Comparison of ENCODE assay signal across 1 cellular context in the genomic region with DNA sequence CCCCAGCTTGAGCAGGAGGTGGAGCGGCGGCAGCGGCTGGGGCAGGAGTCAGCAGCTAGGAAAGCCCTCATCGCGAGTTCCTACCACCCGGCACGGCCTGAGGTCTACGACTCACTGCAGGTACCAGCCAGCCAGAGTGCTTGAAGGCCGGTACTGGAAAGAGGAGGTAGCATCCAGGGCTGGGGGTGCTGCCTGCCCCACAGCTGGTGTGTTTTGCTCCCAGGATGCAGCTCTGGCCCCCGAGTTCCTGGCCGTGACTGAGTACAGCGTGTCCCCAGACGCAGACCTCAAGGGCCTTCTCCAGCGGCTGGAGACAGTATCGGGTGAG.
TF ChIP-seq lines count a peak whose summit lies in the region.

No MANE protein-coding gene starts in this region.

TF ChIP-seq in GM23338, 12 proteins besides CTCF, POLR2A, EP300 and RAD21 (continued from another document):
- TF ChIP-seq, protein P1, sequence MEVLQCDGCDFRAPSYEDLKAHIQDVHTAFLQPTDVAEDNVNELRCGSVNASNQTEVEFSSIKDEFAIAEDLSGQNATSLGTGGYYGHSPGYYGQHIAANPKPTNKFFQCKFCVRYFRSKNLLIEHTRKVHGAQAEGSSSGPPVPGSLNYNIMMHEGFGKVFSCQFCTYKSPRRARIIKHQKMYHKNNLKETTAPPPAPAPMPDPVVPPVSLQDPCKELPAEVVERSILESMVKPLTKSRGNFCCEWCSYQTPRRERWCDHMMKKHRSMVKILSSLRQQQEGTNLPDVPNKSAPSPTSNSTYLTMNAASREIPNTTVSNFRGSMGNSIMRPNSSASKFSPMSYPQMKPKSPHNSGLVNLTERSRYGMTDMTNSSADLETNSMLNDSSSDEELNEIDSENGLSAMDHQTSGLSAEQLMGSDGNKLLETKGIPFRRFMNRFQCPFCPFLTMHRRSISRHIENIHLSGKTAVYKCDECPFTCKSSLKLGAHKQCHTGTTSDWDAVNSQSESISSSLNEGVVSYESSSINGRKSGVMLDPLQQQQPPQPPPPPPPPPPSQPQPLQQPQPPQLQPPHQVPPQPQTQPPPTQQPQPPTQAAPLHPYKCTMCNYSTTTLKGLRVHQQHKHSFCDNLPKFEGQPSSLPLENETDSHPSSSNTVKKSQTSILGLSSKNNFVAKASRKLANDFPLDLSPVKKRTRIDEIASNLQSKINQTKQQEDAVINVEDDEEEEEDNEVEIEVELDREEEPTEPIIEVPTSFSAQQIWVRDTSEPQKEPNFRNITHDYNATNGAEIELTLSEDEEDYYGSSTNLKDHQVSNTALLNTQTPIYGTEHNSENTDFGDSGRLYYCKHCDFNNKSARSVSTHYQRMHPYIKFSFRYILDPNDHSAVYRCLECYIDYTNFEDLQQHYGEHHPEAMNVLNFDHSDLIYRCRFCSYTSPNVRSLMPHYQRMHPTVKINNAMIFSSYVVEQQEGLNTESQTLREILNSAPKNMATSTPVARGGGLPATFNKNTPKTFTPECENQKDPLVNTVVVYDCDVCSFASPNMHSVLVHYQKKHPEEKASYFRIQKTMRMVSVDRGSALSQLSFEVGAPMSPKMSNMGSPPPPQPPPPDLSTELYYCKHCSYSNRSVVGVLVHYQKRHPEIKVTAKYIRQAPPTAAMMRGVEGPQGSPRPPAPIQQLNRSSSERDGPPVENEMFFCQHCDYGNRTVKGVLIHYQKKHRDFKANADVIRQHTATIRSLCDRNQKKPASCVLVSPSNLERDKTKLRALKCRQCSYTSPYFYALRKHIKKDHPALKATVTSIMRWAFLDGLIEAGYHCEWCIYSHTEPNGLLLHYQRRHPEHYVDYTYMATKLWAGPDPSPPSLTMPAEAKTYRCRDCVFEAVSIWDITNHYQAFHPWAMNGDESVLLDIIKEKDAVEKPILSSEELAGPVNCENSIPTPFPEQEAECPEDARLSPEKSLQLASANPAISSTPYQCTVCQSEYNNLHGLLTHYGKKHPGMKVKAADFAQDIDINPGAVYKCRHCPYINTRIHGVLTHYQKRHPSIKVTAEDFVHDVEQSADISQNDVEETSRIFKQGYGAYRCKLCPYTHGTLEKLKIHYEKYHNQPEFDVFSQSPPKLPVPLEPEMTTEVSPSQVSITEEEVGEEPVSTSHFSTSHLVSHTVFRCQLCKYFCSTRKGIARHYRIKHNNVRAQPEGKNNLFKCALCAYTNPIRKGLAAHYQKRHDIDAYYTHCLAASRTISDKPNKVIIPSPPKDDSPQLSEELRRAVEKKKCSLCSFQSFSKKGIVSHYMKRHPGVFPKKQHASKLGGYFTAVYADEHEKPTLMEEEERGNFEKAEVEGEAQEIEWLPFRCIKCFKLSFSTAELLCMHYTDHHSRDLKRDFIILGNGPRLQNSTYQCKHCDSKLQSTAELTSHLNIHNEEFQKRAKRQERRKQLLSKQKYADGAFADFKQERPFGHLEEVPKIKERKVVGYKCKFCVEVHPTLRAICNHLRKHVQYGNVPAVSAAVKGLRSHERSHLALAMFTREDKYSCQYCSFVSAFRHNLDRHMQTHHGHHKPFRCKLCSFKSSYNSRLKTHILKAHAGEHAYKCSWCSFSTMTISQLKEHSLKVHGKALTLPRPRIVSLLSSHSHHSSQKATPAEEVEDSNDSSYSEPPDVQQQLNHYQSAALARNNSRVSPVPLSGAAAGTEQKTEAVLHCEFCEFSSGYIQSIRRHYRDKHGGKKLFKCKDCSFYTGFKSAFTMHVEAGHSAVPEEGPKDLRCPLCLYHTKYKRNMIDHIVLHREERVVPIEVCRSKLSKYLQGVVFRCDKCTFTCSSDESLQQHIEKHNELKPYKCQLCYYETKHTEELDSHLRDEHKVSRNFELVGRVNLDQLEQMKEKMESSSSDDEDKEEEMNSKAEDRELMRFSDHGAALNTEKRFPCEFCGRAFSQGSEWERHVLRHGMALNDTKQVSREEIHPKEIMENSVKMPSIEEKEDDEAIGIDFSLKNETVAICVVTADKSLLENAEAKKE (CRISPR knock-in tag; IDR thresholded peaks at IDR 0.05) = no peak
- TF ChIP-seq ZNF114 (CRISPR knock-in tag; IDR thresholded peaks at IDR 0.05) (no peak), NANOG (IDR thresholded peaks at IDR 0.05; ENCODE audit: borderline replicate concordance) (no peak), CREB1 (CRISPR knock-in tag; IDR thresholded peaks at IDR 0.05; ENCODE audit: low read depth) (no peak), EZH2 (IDR thresholded peaks at IDR 0.05; ENCODE audit: low read depth, unreplicated experiment) (no peak), STAT1 (IDR thresholded peaks at IDR 0.05; ENCODE audit: unreplicated experiment) (no peak), JUNB (IDR thresholded peaks at IDR 0.05; ENCODE audit: unreplicated experiment) (no peak), POLR2AphosphoS5 (IDR thresholded peaks at IDR 0.05; ENCODE audit: low read depth) (no peak)
- TF ChIP-seq, protein P2, sequence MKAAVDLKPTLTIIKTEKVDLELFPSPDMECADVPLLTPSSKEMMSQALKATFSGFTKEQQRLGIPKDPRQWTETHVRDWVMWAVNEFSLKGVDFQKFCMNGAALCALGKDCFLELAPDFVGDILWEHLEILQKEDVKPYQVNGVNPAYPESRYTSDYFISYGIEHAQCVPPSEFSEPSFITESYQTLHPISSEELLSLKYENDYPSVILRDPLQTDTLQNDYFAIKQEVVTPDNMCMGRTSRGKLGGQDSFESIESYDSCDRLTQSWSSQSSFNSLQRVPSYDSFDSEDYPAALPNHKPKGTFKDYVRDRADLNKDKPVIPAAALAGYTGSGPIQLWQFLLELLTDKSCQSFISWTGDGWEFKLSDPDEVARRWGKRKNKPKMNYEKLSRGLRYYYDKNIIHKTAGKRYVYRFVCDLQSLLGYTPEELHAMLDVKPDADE (IDR thresholded peaks at IDR 0.05) = no peak
